26 cellular contexts compared by ENCODE assay signal in the genomic region with DNA sequence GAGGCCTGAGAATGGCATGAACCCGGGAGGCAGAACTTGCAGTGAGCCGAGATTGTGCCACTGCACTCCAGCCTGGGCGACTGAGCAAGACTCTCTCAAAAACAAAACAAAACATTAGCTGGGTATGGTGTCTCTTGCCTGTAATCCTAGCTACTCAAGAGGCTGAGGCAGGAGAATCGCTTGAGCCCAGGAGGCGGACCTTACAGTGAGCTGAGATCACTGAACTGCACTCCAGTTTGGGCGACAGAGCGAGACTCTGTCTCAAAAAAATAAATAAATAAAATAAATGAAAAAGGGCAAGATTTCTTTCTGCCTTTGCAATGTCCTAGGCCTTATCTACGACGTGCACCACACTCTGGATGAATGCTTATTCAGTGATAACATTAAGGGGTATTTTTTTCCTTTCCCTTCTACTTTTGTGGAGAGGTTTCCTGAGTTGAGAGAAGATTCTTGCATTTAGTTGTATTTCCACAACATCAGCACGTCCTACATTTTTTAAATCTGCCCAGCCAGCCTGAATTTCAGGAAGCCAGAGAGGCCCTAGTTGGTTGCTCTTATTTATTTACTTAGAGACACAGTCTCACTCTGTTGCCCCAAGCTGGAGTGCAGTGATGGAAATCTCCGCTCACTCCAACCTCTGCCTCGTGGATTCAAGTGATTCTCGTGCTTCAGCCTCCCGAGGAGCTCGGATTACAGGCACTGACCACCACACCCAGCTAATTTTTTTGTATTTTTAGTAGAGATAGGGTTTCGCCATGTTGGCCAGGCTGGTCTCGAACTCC. TPM values are rescaled to one million over a fixed set of nuclear protein-coding genes. Genes with fewer than 3 reads are reported as not detected.
A peak's percentile ranks its signal among the peaks of the same experiment; 100 is the strongest.
DNase-seq lines count a peak whose midpoint lies in the region; ATAC-seq, FAIRE-seq and TF ChIP-seq lines count a peak whose summit lies in the region.
"Had no signal": no experiment of that assay in that cellular context is flagged by ENCODE, and none has a peak within 500 bp of the region (broad histone marks: within the 10 kb centered on the region; RNA-seq: fewer than 3 reads in every experiment).

No MANE protein-coding gene starts in this region.

- in situ Hi-C loops in Caki2 (cut with HindIII; ENCODE audit: low pct_unique_long_range_greater_than_20kb, low sequenced_read_pairs): no loop called here
- in situ Hi-C loops in K562 (cut with MboI): no loop called here
- in situ Hi-C loops in G401 (cut with HindIII; ENCODE audit: low sequenced_read_pairs): no loop called here

- no peak overlapping the region for H3K4me2 ChIP-seq in K562 (ENCODE audit: insufficient read depth, low read length)

- no peaks in the 10 kb centered on the region for H4K20me1 ChIP-seq in K562 (replicated peaks; ENCODE audit: control insufficient read depth, insufficient read depth, low read length)

- no peaks in the 10 kb centered on the region for H3K9me1 ChIP-seq in K562 (ENCODE audit: control insufficient read depth, insufficient read depth, low read length)

- FAIRE-seq in K562 (lab: Jason Lieb, UNC): peak; percentile 66
- FAIRE-seq in D721Med (lab: Jason Lieb, UNC): no peak
- FAIRE-seq: A204.1, GM19239, HepG2 had no signal

- intact Hi-C loops in K562 (cut with micrococcal nuclease): no loop called here

- no peaks in the 10 kb centered on the region for H3K36me3 Mint-ChIP-seq in nephron progenitor cell (ENCODE audit: low read depth)
- H3K36me3 Mint-ChIP-seq: CD4-positive, CD25-positive, alpha-beta regulatory T cell had no signal

- TF ChIP-seq POLR2A in K562 (conservative IDR thresholded peaks at IDR 0.05): no peak

- TF ChIP-seq RAD21 in K562 (CRISPR knock-in tag; conservative IDR thresholded peaks at IDR 0.05 in 1 of 2, IDR thresholded peaks at IDR 0.05 in 1 of 2): no peak

- 17% methylated on average over 16 of the region's 17 CpGs for WGBS in K562 (ENCODE audit: insufficient coverage, low coverage, missing lambda C conversion rate)

- no peak for TF ChIP-seq CTCF in K562 (IDR thresholded peaks at IDR 0.05 in 2 of 3, conservative IDR thresholded peaks at IDR 0.05 in 1 of 3; ENCODE audit: insufficient read depth in 2 of 3, low read depth in 1 of 3, low read length in 3 of 3)
- no peak for TF ChIP-seq CTCF in nephron progenitor cell (IDR thresholded peaks at IDR 0.05)
- TF ChIP-seq CTCF in D721Med (IDR thresholded peaks at IDR 0.05; ENCODE audit: insufficient read depth, missing control alignments): no peak

- H3K27me3 ChIP-seq in K562 (ENCODE audit: control insufficient read depth in 2 of 2, insufficient read depth in 2 of 2, low read length in 2 of 2): peaks cover 0 to 14% of the 10 kb centered on the region in 2 experiments; a peak in 2 of 5 replicates
- H3K27me3 ChIP-seq: BE2C had no signal

- CTCF ChIA-PET in K562 (lab: Yijun Ruan, JAX; ENCODE audit: low intra/inter-chr PET ratio): no interaction called here

- TF ChIP-seq EP300 in K562 (IDR thresholded peaks at IDR 0.05; ENCODE audit: low read length): 0 out of 2 replicates have a peak, but pooled peaks have one; percentile 6

- H3K9me3 Mint-ChIP-seq in nephron progenitor cell: peaks cover 11% of the 10 kb centered on the region

- no TSS peak for BruUV-seq in K562 (replicated peaks; lab: Mats Ljungman, UMichigan)

- H3K36me3 ChIP-seq in K562 (ENCODE audit: control insufficient read depth, insufficient read depth, low read length): no peaks in the 10 kb centered on the region
- H3K36me3 ChIP-seq: BE2C had no signal

- H3K79me2 ChIP-seq in K562 (ENCODE audit: control insufficient read depth, insufficient read depth, low read length): no peaks in the 10 kb centered on the region

- H3K27me3 Mint-ChIP-seq in nephron progenitor cell (ENCODE audit: low read depth, poor library complexity): peaks cover 5% of the 10 kb centered on the region
- H3K27me3 Mint-ChIP-seq: CD4-positive, CD25-positive, alpha-beta regulatory T cell had no signal

- ATAC-seq in K562: peak; percentile 55
- ATAC-seq: HepG2 had no signal

- no peak overlapping the region for H3K9ac ChIP-seq in K562 (ENCODE audit: insufficient read depth in 1 of 2, low read depth in 2 of 2, low read length in 2 of 2)

- peak; percentile 82 for DNase-seq in Caki2 (ENCODE audit: low read depth)
- peak; percentile 22 for DNase-seq in M059J (ENCODE audit: low read depth)
- DNase-seq in K562 (ENCODE audit: extremely low read depth in 1 of 4, low spot score in 3 of 4): peak in 2 of 4 experiments; percentile 25 to 34
- DNase-seq in nephron progenitor cell: no peak
- DNase-seq in D721Med (ENCODE audit: insufficient read length, low spot score): no peak
- DNase-seq in G401 (ENCODE audit: low spot score): no peak
- no peak for DNase-seq in dermis blood vessel endothelial cell
- DNase-seq in epidermal melanocyte (ENCODE audit: insufficient read length, low spot score): no peak
- DNase-seq: BE2C; CD4-positive, CD25-positive, alpha-beta regulatory T cell; COR-L47; DMS153; GF-D8; GOT3; KG1; MV-4-11; NCI-H1417; NCI-H187; NCI-H226; NCI-H524 treated with DMSO at 0.1 percent for 48 hours; Right ventricle myocardium superior had no signal

- H3K9me3 ChIP-seq in K562 (replicated peaks; ENCODE audit: control insufficient read depth, insufficient read depth, low read depth, low read length): no peaks in the 10 kb centered on the region
- H3K9me3 ChIP-seq: BE2C had no signal

- H3K4me3 Mint-ChIP-seq in nephron progenitor cell: no peak overlapping the region
- H3K4me3 Mint-ChIP-seq: CD4-positive, CD25-positive, alpha-beta regulatory T cell had no signal

- H2AFZ ChIP-seq in K562 (ENCODE audit: low read depth, low read length): no peak overlapping the region

- no peak overlapping the region for H3K27ac ChIP-seq in K562 (ENCODE audit: extremely low read depth, low read depth, low read length)
- H3K27ac ChIP-seq: SK-N-MC had no signal

- H3K4me1 ChIP-seq in K562 (replicated peaks in 1 of 2; ENCODE audit: control insufficient read depth in 2 of 2, insufficient read depth in 2 of 2, low read length in 2 of 2): peaks cover 3 to 6% of the 10 kb centered on the region in 2 experiments; a peak in 2 of 5 replicates
- H3K4me1 ChIP-seq: BE2C had no signal

- POLR2A ChIA-PET in K562 (lab: Yijun Ruan, JAX): interaction anchor here (2.2 kb wide), 1 partner anchor 11 kb away, joined by 7 read pairs; no protein-coding TSS in a partner anchor

- no peak overlapping the region for H3K4me3 ChIP-seq in K562
- H3K4me3 ChIP-seq: SK-N-MC had no signal

- H3K27ac Mint-ChIP-seq in nephron progenitor cell: peak overlapping the region; percentile 81
- H3K27ac Mint-ChIP-seq: CD4-positive, CD25-positive, alpha-beta regulatory T cell had no signal

- H3K4me1 Mint-ChIP-seq in nephron progenitor cell: peaks cover 36% of the 10 kb centered on the region
- H3K4me1 Mint-ChIP-seq: CD4-positive, CD25-positive, alpha-beta regulatory T cell had no signal

RNA-seq across cellular contexts. Expression of a gene that starts 26.1 kb away (rescaled TPM):
- total RNA-seq in Caki2 (2014; rRNA removed; shearing (Covaris generic); ENCODE audit: low replicate concordance): not detected in 2 replicates
- not detected in 2 replicates for total RNA-seq in M059J (2014; rRNA removed; shearing (Covaris generic))
- not detected in 2 replicates for total RNA-seq in K562 (2011; cell fraction: chromatin; rRNA removed; ENCODE audit: low replicate concordance)
- not detected in 2 replicates for total RNA-seq in K562 (2011; cell fraction: nucleolus; rRNA removed)
- not detected in 2 replicates for total RNA-seq in K562 (2011; cell fraction: nucleoplasm; rRNA removed)
- not detected in 2 replicates for total RNA-seq in K562 (2014; rRNA removed)
- total RNA-seq in K562 (2014; rRNA removed; fragmentation: Illumina TruSeq; extraction: Trizol): not detected in 2 replicates
- total RNA-seq in K562 (2015; rRNA removed; fragmentation: Illumina TruSeq; extraction: Trizol): not detected in 2 replicates
- not detected in 2 replicates for total RNA-seq in K562 (2021)
- polyA plus RNA-seq in K562 (2011; rRNA removed): not detected in 2 replicates
- not detected in 2 replicates for polyA plus RNA-seq in K562 (2011; cell fraction: cytosol; rRNA removed)
- polyA plus RNA-seq in K562 (2011; cell fraction: nucleus; rRNA removed): not detected in 2 replicates
- not detected in 2 replicates for polyA plus RNA-seq in K562 (2012)
- not detected in 2 replicates for polyA plus RNA-seq in K562 (2014; fragmentation: Illumina TruSeq; extraction: Trizol)
- polyA plus RNA-seq in K562 (2014; fragmentation: Nextera tagmentation; extraction: Ambion mirVana): not detected
- polyA plus RNA-seq in K562 (2014; rRNA removed): not detected in 2 replicates
- polyA minus RNA-seq in K562 (2011; rRNA and poly(A)+ RNA removed): not detected in 2 replicates
- polyA minus RNA-seq in K562 (2011; cell fraction: cytosol; rRNA and poly(A)+ RNA removed): not detected in 2 replicates
- polyA minus RNA-seq in K562 (2011; cell fraction: nucleus; rRNA and poly(A)+ RNA removed): not detected in 2 replicates
- not detected in 2 replicates for total RNA-seq in G401 (2014; rRNA removed; shearing (Covaris generic))
- not detected in 2 replicates for total RNA-seq in dermis blood vessel endothelial cell
- total RNA-seq: CD4-positive, CD25-positive, alpha-beta regulatory T cell; Daoy; HepG2; Right ventricle myocardium superior had no signal
- polyA plus RNA-seq: CD4-positive, CD25-positive, alpha-beta regulatory T cell; HepG2 had no signal

RNA-seq across cellular contexts. Expression of a gene that starts 46.5 kb away (rescaled TPM):
- total RNA-seq in Caki2 (2014; rRNA removed; shearing (Covaris generic); ENCODE audit: low replicate concordance): not detected in 2 replicates
- total RNA-seq in M059J (2014; rRNA removed; shearing (Covaris generic)): not detected in 2 replicates
- not detected in 2 replicates for total RNA-seq in K562 (2011; cell fraction: chromatin; rRNA removed; ENCODE audit: low replicate concordance)
- not detected in 2 replicates for total RNA-seq in K562 (2011; cell fraction: nucleolus; rRNA removed)
- total RNA-seq in K562 (2011; cell fraction: nucleoplasm; rRNA removed): not detected in 2 replicates
- total RNA-seq in K562 (2014; rRNA removed): not detected in 2 replicates
- total RNA-seq in K562 (2014; rRNA removed; fragmentation: Illumina TruSeq; extraction: Trizol): not detected in 2 replicates
- total RNA-seq in K562 (2015; rRNA removed; fragmentation: Illumina TruSeq; extraction: Trizol): not detected in 2 replicates
- not detected in 2 replicates for total RNA-seq in K562 (2021)
- polyA plus RNA-seq in K562 (2011; rRNA removed): 0.16 and 0.20 TPM in 2 replicates
- 0.10 and 0.13 TPM in 2 replicates for polyA plus RNA-seq in K562 (2011; cell fraction: cytosol; rRNA removed)
- 0.13 TPM in 1 of 2 replicates, not detected in the other for polyA plus RNA-seq in K562 (2011; cell fraction: nucleus; rRNA removed)
- 0.05 TPM in 1 of 2 replicates, not detected in the other for polyA plus RNA-seq in K562 (2012)
- not detected in 2 replicates for polyA plus RNA-seq in K562 (2014; fragmentation: Illumina TruSeq; extraction: Trizol)
- polyA plus RNA-seq in K562 (2014; fragmentation: Nextera tagmentation; extraction: Ambion mirVana): not detected
- polyA plus RNA-seq in K562 (2014; rRNA removed): not detected in 2 replicates
- polyA minus RNA-seq in K562 (2011; rRNA and poly(A)+ RNA removed): not detected in 2 replicates
- not detected in 2 replicates for polyA minus RNA-seq in K562 (2011; cell fraction: cytosol; rRNA and poly(A)+ RNA removed)
- not detected in 2 replicates for polyA minus RNA-seq in K562 (2011; cell fraction: nucleus; rRNA and poly(A)+ RNA removed)
- not detected in 2 replicates for total RNA-seq in G401 (2014; rRNA removed; shearing (Covaris generic))
- total RNA-seq in dermis blood vessel endothelial cell: not detected in 2 replicates
- total RNA-seq: CD4-positive, CD25-positive, alpha-beta regulatory T cell; Daoy; HepG2; Right ventricle myocardium superior had no signal
- polyA plus RNA-seq: CD4-positive, CD25-positive, alpha-beta regulatory T cell; HepG2 had no signal

RNA-seq across cellular contexts. Expression of a gene that starts 50.5 kb away (rescaled TPM):
- total RNA-seq in Caki2 (2014; rRNA removed; shearing (Covaris generic); ENCODE audit: low replicate concordance): under 0.01 TPM in 1 of 2 replicates, not detected in the other
- total RNA-seq in M059J (2014; rRNA removed; shearing (Covaris generic)): not detected in 2 replicates
- 0.04 TPM in 1 of 2 replicates, not detected in the other for total RNA-seq in K562 (2011; cell fraction: chromatin; rRNA removed; ENCODE audit: low replicate concordance)
- not detected in 2 replicates for total RNA-seq in K562 (2011; cell fraction: nucleolus; rRNA removed)
- total RNA-seq in K562 (2011; cell fraction: nucleoplasm; rRNA removed): not detected in 2 replicates
- not detected in 2 replicates for total RNA-seq in K562 (2014; rRNA removed)
- not detected in 2 replicates for total RNA-seq in K562 (2014; rRNA removed; fragmentation: Illumina TruSeq; extraction: Trizol)
- total RNA-seq in K562 (2015; rRNA removed; fragmentation: Illumina TruSeq; extraction: Trizol): not detected in 2 replicates
- not detected in 2 replicates for total RNA-seq in K562 (2021)
- not detected in 2 replicates for polyA plus RNA-seq in K562 (2011; rRNA removed)
- polyA plus RNA-seq in K562 (2011; cell fraction: cytosol; rRNA removed): not detected in 2 replicates
- polyA plus RNA-seq in K562 (2011; cell fraction: nucleus; rRNA removed): not detected in 2 replicates
- not detected in 2 replicates for polyA plus RNA-seq in K562 (2012)
- polyA plus RNA-seq in K562 (2014; fragmentation: Illumina TruSeq; extraction: Trizol): not detected in 2 replicates
- polyA plus RNA-seq in K562 (2014; fragmentation: Nextera tagmentation; extraction: Ambion mirVana): not detected
- not detected in 2 replicates for polyA plus RNA-seq in K562 (2014; rRNA removed)
- polyA minus RNA-seq in K562 (2011; rRNA and poly(A)+ RNA removed): under 0.01 TPM in 1 of 2 replicates, not detected in the other
- polyA minus RNA-seq in K562 (2011; cell fraction: cytosol; rRNA and poly(A)+ RNA removed): 0.18 TPM in 1 of 2 replicates, not detected in the other
- polyA minus RNA-seq in K562 (2011; cell fraction: nucleus; rRNA and poly(A)+ RNA removed): under 0.01 TPM in 2 replicates
- total RNA-seq in G401 (2014; rRNA removed; shearing (Covaris generic)): not detected in 2 replicates
- under 0.01 TPM in 1 of 2 replicates, not detected in the other for total RNA-seq in dermis blood vessel endothelial cell
- total RNA-seq: Daoy, HepG2, Right ventricle myocardium superior had no signal
- polyA plus RNA-seq: CD4-positive, CD25-positive, alpha-beta regulatory T cell; HepG2 had no signal

RNA-seq across cellular contexts. Expression of a gene that starts 54.8 kb away (rescaled TPM):
- not detected in 2 replicates for total RNA-seq in Caki2 (2014; rRNA removed; shearing (Covaris generic); ENCODE audit: low replicate concordance)
- total RNA-seq in M059J (2014; rRNA removed; shearing (Covaris generic)): not detected in 2 replicates
- not detected in 2 replicates for total RNA-seq in K562 (2011; cell fraction: chromatin; rRNA removed; ENCODE audit: low replicate concordance)
- not detected in 2 replicates for total RNA-seq in K562 (2011; cell fraction: nucleolus; rRNA removed)
- total RNA-seq in K562 (2011; cell fraction: nucleoplasm; rRNA removed): not detected in 2 replicates
- total RNA-seq in K562 (2014; rRNA removed): not detected in 2 replicates
- not detected in 2 replicates for total RNA-seq in K562 (2014; rRNA removed; fragmentation: Illumina TruSeq; extraction: Trizol)
- not detected in 2 replicates for total RNA-seq in K562 (2015; rRNA removed; fragmentation: Illumina TruSeq; extraction: Trizol)
- not detected in 2 replicates for total RNA-seq in K562 (2021)
- not detected in 2 replicates for polyA plus RNA-seq in K562 (2011; rRNA removed)
- polyA plus RNA-seq in K562 (2011; cell fraction: cytosol; rRNA removed): not detected in 2 replicates
- polyA plus RNA-seq in K562 (2011; cell fraction: nucleus; rRNA removed): not detected in 2 replicates
- polyA plus RNA-seq in K562 (2012): not detected in 2 replicates
- polyA plus RNA-seq in K562 (2014; fragmentation: Illumina TruSeq; extraction: Trizol): not detected in 2 replicates
- not detected for polyA plus RNA-seq in K562 (2014; fragmentation: Nextera tagmentation; extraction: Ambion mirVana)
- not detected in 2 replicates for polyA plus RNA-seq in K562 (2014; rRNA removed)
- polyA minus RNA-seq in K562 (2011; rRNA and poly(A)+ RNA removed): not detected in 2 replicates
- not detected in 2 replicates for polyA minus RNA-seq in K562 (2011; cell fraction: cytosol; rRNA and poly(A)+ RNA removed)
- polyA minus RNA-seq in K562 (2011; cell fraction: nucleus; rRNA and poly(A)+ RNA removed): not detected in 2 replicates
- not detected in 2 replicates for total RNA-seq in G401 (2014; rRNA removed; shearing (Covaris generic))
- not detected in 2 replicates for total RNA-seq in dermis blood vessel endothelial cell
- total RNA-seq: CD4-positive, CD25-positive, alpha-beta regulatory T cell; Daoy; HepG2; Right ventricle myocardium superior had no signal
- polyA plus RNA-seq: CD4-positive, CD25-positive, alpha-beta regulatory T cell; HepG2 had no signal

Comparison
In these comparisons a context has a peak if more than half of its experiments do, and no peak if none do; other contexts are left out.
1. DNase-seq: peak in Caki2 (single experiment) and M059J (single experiment); none in nephron progenitor cell (single experiment), D721Med (single experiment), G401 (single experiment), dermis blood vessel endothelial cell (single experiment) and epidermal melanocyte (single experiment).